1 cellular context compared by ENCODE assay signal in the genomic region with DNA sequence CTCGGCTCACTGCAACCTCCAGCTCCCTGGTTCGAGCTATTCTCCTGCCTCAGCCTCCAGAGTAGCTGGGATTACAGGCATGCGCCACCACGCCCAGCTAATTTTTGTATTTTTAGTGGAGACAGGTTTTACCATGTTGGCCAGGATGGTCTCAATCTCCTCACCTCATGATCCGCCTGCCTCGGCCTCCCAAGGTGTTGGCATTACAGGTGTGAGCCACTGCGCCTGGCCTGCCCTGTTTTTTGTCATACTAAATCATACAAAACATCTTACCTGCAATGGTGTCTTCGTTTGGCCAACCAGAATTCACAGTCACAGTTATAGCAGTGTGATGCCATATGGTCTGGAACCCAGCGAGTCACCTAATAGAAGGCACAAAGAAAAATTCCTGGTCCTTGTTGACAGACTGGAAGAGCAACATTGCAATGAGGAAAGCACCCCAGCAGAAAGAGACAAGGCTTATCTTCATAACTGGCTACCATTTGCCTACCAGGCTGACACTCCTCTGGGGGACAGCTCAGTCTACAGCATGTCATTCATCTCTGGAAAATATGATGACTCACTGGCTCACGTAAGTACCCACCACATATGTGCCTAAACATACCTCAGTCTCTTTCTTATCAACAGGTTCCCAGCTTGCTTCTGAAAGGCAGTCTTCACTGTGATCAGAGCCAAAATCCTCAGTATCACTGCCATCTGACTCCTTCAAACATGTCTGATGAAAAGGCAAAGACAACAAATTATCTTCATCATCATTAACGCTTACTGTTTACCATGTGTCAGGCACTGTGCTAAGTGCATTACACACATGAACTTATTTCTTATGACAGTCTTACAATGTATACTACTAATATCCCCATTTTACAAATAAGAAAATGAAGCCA.
TF ChIP-seq lines count a peak whose summit lies in the region.

No MANE protein-coding gene starts in this region.

TF ChIP-seq in K562, 482 proteins besides CTCF, POLR2A, EP300 and RAD21 (continued from another document and continues in another):
- TF ChIP-seq, protein P1, sequence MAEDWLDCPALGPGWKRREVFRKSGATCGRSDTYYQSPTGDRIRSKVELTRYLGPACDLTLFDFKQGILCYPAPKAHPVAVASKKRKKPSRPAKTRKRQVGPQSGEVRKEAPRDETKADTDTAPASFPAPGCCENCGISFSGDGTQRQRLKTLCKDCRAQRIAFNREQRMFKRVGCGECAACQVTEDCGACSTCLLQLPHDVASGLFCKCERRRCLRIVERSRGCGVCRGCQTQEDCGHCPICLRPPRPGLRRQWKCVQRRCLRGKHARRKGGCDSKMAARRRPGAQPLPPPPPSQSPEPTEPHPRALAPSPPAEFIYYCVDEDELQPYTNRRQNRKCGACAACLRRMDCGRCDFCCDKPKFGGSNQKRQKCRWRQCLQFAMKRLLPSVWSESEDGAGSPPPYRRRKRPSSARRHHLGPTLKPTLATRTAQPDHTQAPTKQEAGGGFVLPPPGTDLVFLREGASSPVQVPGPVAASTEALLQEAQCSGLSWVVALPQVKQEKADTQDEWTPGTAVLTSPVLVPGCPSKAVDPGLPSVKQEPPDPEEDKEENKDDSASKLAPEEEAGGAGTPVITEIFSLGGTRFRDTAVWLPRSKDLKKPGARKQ (CRISPR knock-in tag; IDR thresholded peaks at IDR 0.05) = no peak
- no peak for TF ChIP-seq ZNF134 (CRISPR knock-in tag; conservative IDR thresholded peaks at IDR 0.05)
- no peak for TF ChIP-seq PTTG1 (tag; IDR thresholded peaks at IDR 0.05; ENCODE audit: low read depth)
- TF ChIP-seq, protein P2, sequence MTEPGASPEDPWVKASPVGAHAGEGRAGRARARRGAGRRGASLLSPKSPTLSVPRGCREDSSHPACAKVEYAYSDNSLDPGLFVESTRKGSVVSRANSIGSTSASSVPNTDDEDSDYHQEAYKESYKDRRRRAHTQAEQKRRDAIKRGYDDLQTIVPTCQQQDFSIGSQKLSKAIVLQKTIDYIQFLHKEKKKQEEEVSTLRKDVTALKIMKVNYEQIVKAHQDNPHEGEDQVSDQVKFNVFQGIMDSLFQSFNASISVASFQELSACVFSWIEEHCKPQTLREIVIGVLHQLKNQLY (CRISPR knock-in tag; conservative IDR thresholded peaks at IDR 0.05) = no peak
- no peak for TF ChIP-seq HDAC8 (tag; IDR thresholded peaks at IDR 0.05)
- TF ChIP-seq NFE2L1 (tag; IDR thresholded peaks at IDR 0.05; ENCODE audit: borderline replicate concordance, low read depth) = peak; percentile 88
- TF ChIP-seq MTA2 (IDR thresholded peaks at IDR 0.05; ENCODE audit: low read depth) = peak; percentile 93
- peak; percentile 88 for TF ChIP-seq SMAD4 (CRISPR knock-in tag; conservative IDR thresholded peaks at IDR 0.05)
- TF ChIP-seq PHF21A (IDR thresholded peaks at IDR 0.05; ENCODE audit: borderline replicate concordance, low read depth) = no peak
- no peak for TF ChIP-seq CAMTA2 (CRISPR knock-in tag; conservative IDR thresholded peaks at IDR 0.05)
- TF ChIP-seq, protein P3, sequence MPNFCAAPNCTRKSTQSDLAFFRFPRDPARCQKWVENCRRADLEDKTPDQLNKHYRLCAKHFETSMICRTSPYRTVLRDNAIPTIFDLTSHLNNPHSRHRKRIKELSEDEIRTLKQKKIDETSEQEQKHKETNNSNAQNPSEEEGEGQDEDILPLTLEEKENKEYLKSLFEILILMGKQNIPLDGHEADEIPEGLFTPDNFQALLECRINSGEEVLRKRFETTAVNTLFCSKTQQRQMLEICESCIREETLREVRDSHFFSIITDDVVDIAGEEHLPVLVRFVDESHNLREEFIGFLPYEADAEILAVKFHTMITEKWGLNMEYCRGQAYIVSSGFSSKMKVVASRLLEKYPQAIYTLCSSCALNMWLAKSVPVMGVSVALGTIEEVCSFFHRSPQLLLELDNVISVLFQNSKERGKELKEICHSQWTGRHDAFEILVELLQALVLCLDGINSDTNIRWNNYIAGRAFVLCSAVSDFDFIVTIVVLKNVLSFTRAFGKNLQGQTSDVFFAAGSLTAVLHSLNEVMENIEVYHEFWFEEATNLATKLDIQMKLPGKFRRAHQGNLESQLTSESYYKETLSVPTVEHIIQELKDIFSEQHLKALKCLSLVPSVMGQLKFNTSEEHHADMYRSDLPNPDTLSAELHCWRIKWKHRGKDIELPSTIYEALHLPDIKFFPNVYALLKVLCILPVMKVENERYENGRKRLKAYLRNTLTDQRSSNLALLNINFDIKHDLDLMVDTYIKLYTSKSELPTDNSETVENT (CRISPR knock-in tag; IDR thresholded peaks at IDR 0.05) = no peak
- TF ChIP-seq BRF1 (IDR thresholded peaks at IDR 0.05; ENCODE audit: borderline replicate concordance, extremely low read depth, insufficient read length) = no peak
- no peak for TF ChIP-seq LARP7 (IDR thresholded peaks at IDR 0.05)
- no peak for TF ChIP-seq HMG20A (CRISPR knock-in tag; conservative IDR thresholded peaks at IDR 0.05)
- TF ChIP-seq SMARCA4 (IDR thresholded peaks at IDR 0.05) = peak; percentile 99
- peak; percentile 96 for TF ChIP-seq LEF1 (IDR thresholded peaks at IDR 0.05)
- no peak for TF ChIP-seq NR4A1 (CRISPR knock-in tag; IDR thresholded peaks at IDR 0.05)
- peak; percentile 66; the same call in 1 of the 2 replicates for TF ChIP-seq NR4A1 (tag; IDR thresholded peaks at IDR 0.05)
- TF ChIP-seq GATAD2A (IDR thresholded peaks at IDR 0.05) = peak; percentile 89
- TF ChIP-seq ZSCAN32 (CRISPR knock-in tag; IDR thresholded peaks at IDR 0.05) = no peak
- TF ChIP-seq, protein P4, sequence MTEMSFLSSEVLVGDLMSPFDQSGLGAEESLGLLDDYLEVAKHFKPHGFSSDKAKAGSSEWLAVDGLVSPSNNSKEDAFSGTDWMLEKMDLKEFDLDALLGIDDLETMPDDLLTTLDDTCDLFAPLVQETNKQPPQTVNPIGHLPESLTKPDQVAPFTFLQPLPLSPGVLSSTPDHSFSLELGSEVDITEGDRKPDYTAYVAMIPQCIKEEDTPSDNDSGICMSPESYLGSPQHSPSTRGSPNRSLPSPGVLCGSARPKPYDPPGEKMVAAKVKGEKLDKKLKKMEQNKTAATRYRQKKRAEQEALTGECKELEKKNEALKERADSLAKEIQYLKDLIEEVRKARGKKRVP (CRISPR knock-in tag; IDR thresholded peaks at IDR 0.05) = 0 out of 2 replicates have a peak, but pooled peaks have one; percentile 6
- TF ChIP-seq ZNF140 (CRISPR knock-in tag; IDR thresholded peaks at IDR 0.05) = no peak
- peak in 1 of 3 experiments; percentile 79 for TF ChIP-seq YY1 (IDR thresholded peaks at IDR 0.05; ENCODE audit: borderline replicate concordance in 1 of 3, control insufficient read depth in 1 of 3, extremely low read depth in 1 of 3, insufficient read depth in 3 of 3, insufficient read length in 1 of 3, insufficient replicate concordance in 2 of 3, low read depth in 1 of 3, low read length in 2 of 3)
- TF ChIP-seq, protein P5, sequence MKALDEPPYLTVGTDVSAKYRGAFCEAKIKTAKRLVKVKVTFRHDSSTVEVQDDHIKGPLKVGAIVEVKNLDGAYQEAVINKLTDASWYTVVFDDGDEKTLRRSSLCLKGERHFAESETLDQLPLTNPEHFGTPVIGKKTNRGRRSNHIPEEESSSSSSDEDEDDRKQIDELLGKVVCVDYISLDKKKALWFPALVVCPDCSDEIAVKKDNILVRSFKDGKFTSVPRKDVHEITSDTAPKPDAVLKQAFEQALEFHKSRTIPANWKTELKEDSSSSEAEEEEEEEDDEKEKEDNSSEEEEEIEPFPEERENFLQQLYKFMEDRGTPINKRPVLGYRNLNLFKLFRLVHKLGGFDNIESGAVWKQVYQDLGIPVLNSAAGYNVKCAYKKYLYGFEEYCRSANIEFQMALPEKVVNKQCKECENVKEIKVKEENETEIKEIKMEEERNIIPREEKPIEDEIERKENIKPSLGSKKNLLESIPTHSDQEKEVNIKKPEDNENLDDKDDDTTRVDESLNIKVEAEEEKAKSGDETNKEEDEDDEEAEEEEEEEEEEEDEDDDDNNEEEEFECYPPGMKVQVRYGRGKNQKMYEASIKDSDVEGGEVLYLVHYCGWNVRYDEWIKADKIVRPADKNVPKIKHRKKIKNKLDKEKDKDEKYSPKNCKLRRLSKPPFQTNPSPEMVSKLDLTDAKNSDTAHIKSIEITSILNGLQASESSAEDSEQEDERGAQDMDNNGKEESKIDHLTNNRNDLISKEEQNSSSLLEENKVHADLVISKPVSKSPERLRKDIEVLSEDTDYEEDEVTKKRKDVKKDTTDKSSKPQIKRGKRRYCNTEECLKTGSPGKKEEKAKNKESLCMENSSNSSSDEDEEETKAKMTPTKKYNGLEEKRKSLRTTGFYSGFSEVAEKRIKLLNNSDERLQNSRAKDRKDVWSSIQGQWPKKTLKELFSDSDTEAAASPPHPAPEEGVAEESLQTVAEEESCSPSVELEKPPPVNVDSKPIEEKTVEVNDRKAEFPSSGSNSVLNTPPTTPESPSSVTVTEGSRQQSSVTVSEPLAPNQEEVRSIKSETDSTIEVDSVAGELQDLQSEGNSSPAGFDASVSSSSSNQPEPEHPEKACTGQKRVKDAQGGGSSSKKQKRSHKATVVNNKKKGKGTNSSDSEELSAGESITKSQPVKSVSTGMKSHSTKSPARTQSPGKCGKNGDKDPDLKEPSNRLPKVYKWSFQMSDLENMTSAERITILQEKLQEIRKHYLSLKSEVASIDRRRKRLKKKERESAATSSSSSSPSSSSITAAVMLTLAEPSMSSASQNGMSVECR (CRISPR knock-in tag; IDR thresholded peaks at IDR 0.05) = no peak
- 0 out of 2 replicates have a peak, but pooled peaks have one; percentile 7 for TF ChIP-seq ZNF23 (CRISPR knock-in tag; IDR thresholded peaks at IDR 0.05)
- TF ChIP-seq GTF2E2 (tag; IDR thresholded peaks at IDR 0.05) = no peak
- TF ChIP-seq, protein P6, sequence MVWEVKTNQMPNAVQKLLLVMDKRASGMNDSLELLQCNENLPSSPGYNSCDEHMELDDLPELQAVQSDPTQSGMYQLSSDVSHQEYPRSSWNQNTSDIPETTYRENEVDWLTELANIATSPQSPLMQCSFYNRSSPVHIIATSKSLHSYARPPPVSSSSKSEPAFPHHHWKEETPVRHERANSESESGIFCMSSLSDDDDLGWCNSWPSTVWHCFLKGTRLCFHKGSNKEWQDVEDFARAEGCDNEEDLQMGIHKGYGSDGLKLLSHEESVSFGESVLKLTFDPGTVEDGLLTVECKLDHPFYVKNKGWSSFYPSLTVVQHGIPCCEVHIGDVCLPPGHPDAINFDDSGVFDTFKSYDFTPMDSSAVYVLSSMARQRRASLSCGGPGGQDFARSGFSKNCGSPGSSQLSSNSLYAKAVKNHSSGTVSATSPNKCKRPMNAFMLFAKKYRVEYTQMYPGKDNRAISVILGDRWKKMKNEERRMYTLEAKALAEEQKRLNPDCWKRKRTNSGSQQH (CRISPR knock-in tag; IDR thresholded peaks at IDR 0.05) = no peak
- TF ChIP-seq ZNF76 (CRISPR knock-in tag; IDR thresholded peaks at IDR 0.05; ENCODE audit: borderline replicate concordance) = no peak
- peak; percentile 94 for TF ChIP-seq ZEB2 (IDR thresholded peaks at IDR 0.05)
- no peak for TF ChIP-seq ZBTB1 (CRISPR knock-in tag; IDR thresholded peaks at IDR 0.05; ENCODE audit: borderline replicate concordance, low read depth)
- TF ChIP-seq PHB2 (IDR thresholded peaks at IDR 0.05; ENCODE audit: low read depth) = peak; percentile 85
- TF ChIP-seq KLF16 (IDR thresholded peaks at IDR 0.05) = peak; percentile 87
- TF ChIP-seq ZFX (CRISPR knock-in tag; IDR thresholded peaks at IDR 0.05) = no peak
- peak; percentile 70; the same call in 1 of the 2 replicates for TF ChIP-seq CC2D1A (IDR thresholded peaks at IDR 0.05)
- no peak for TF ChIP-seq HMG20B (CRISPR knock-in tag; IDR thresholded peaks at IDR 0.05)
- no peak for TF ChIP-seq HNRNPH1 (optimal IDR thresholded peaks at IDR 0.05; ENCODE audit: low read depth, low read length)
- TF ChIP-seq, protein P7, sequence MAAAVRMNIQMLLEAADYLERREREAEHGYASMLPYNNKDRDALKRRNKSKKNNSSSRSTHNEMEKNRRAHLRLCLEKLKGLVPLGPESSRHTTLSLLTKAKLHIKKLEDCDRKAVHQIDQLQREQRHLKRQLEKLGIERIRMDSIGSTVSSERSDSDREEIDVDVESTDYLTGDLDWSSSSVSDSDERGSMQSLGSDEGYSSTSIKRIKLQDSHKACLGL (CRISPR knock-in tag; IDR thresholded peaks at IDR 0.05; ENCODE audit: borderline replicate concordance, poor library complexity, severe bottlenecking) = no peak
- TF ChIP-seq, protein P8, sequence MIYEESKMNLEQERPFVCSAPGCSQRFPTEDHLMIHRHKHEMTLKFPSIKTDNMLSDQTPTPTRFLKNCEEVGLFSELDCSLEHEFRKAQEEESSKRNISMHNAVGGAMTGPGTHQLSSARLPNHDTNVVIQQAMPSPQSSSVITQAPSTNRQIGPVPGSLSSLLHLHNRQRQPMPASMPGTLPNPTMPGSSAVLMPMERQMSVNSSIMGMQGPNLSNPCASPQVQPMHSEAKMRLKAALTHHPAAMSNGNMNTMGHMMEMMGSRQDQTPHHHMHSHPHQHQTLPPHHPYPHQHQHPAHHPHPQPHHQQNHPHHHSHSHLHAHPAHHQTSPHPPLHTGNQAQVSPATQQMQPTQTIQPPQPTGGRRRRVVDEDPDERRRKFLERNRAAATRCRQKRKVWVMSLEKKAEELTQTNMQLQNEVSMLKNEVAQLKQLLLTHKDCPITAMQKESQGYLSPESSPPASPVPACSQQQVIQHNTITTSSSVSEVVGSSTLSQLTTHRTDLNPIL (CRISPR knock-in tag; IDR thresholded peaks at IDR 0.05) = no peak
- TF ChIP-seq RUNX1 (IDR thresholded peaks at IDR 0.05; ENCODE audit: low read depth) = no peak
- TF ChIP-seq FOXJ3 (CRISPR knock-in tag; IDR thresholded peaks at IDR 0.05) = no peak
- TF ChIP-seq HNRNPLL (IDR thresholded peaks at IDR 0.05; ENCODE audit: low read depth, low read length, poor library complexity, severe bottlenecking) = no peak
- TF ChIP-seq, protein P9, sequence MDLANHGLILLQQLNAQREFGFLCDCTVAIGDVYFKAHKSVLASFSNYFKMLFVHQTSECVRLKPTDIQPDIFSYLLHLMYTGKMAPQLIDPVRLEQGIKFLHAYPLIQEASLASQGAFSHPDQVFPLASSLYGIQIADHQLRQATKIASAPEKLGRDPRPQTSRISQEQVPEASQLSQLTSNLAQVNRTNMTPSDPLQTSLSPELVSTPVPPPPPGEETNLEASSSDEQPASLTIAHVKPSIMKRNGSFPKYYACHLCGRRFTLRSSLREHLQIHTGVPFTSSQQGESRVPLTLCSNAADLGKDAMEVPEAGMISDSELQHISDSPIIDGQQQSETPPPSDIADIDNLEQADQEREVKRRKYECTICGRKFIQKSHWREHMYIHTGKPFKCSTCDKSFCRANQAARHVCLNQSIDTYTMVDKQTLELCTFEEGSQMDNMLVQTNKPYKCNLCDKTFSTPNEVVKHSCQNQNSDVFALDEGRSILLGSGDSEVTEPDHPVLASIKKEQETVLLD (IDR thresholded peaks at IDR 0.05) = peak; percentile 69; the same call in 1 of the 2 replicates
- TF ChIP-seq POLR3A (IDR thresholded peaks at IDR 0.05; ENCODE audit: borderline replicate concordance, extremely low read depth, insufficient read depth, insufficient read length) = no peak
- TF ChIP-seq ZNF3 (CRISPR knock-in tag; IDR thresholded peaks at IDR 0.05) = no peak
- TF ChIP-seq ESRRB (CRISPR knock-in tag; IDR thresholded peaks at IDR 0.05; ENCODE audit: borderline replicate concordance) = no peak
- peak; percentile 83 for TF ChIP-seq NFATC3 (IDR thresholded peaks at IDR 0.05)
- no peak for TF ChIP-seq PHB (CRISPR knock-in tag; IDR thresholded peaks at IDR 0.05)
- no peak; the same call in 1 of the 2 replicates for TF ChIP-seq HDGF (IDR thresholded peaks at IDR 0.05)
- no peak for TF ChIP-seq ZNF143 (CRISPR knock-in tag; IDR thresholded peaks at IDR 0.05)
- TF ChIP-seq L3MBTL2 (IDR thresholded peaks at IDR 0.05) = peak; percentile 61; the same call in 1 of the 2 replicates
- no peak for TF ChIP-seq U2AF1 (optimal IDR thresholded peaks at IDR 0.05; ENCODE audit: low read depth, low read length)
- peak; percentile 67 for TF ChIP-seq CREB1 (IDR thresholded peaks at IDR 0.05)
- TF ChIP-seq CREB1 (CRISPR knock-in tag; IDR thresholded peaks at IDR 0.05) = peak; percentile 60; the same call in 1 of the 2 replicates
- no peak for TF ChIP-seq CEBPB (tag; IDR thresholded peaks at IDR 0.05)
